1 cellular context compared by ENCODE assay signal in the genomic region with DNA sequence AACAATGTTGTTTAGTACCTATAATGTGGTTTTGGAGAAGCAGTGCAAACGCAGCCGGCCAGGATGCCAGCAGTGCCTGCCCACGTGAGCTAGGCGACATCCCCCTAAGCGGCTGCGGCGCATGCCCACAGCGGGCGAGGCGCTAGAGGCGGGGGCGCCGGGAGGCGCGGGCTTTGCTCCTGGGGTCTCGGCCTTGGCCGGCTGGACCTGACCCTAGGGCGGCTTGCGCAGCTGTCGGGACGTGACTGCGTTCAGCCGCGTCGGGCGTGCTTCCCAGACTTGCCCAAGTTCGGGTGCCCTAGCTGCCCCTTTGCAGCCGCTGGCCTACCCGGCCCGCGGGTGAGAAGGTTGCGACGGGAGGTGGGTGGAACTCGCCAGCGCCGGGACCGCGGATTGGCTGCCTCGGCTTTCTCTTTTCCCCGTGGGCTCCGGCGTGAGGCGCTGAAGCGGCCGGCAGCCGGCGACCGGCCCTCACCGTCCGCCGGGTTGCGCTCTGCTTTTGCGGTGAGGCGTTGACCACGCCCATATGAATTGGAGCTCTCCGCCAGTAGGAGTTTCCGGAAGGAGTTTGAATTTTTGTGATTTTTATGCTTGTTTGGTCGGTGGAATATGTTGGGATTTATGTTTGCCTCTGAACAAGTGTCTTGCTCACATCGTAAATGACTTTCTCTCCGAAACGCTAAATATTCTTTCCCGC.
TF ChIP-seq lines count a peak whose summit lies in the region.

A gene (plus strand): TSS at position 122 of the 697 bp plus-strand sequence. CDS start 599 bp downstream, outside the sequence.

TF ChIP-seq in WTC11, 78 proteins besides CTCF, POLR2A, EP300 and RAD21 (continued from another document and continues in another):
- TF ChIP-seq, protein P1, sequence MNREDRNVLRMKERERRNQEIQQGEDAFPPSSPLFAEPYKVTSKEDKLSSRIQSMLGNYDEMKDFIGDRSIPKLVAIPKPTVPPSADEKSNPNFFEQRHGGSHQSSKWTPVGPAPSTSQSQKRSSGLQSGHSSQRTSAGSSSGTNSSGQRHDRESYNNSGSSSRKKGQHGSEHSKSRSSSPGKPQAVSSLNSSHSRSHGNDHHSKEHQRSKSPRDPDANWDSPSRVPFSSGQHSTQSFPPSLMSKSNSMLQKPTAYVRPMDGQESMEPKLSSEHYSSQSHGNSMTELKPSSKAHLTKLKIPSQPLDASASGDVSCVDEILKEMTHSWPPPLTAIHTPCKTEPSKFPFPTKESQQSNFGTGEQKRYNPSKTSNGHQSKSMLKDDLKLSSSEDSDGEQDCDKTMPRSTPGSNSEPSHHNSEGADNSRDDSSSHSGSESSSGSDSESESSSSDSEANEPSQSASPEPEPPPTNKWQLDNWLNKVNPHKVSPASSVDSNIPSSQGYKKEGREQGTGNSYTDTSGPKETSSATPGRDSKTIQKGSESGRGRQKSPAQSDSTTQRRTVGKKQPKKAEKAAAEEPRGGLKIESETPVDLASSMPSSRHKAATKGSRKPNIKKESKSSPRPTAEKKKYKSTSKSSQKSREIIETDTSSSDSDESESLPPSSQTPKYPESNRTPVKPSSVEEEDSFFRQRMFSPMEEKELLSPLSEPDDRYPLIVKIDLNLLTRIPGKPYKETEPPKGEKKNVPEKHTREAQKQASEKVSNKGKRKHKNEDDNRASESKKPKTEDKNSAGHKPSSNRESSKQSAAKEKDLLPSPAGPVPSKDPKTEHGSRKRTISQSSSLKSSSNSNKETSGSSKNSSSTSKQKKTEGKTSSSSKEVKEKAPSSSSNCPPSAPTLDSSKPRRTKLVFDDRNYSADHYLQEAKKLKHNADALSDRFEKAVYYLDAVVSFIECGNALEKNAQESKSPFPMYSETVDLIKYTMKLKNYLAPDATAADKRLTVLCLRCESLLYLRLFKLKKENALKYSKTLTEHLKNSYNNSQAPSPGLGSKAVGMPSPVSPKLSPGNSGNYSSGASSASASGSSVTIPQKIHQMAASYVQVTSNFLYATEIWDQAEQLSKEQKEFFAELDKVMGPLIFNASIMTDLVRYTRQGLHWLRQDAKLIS (CRISPR knock-in tag; IDR thresholded peaks at IDR 0.05; ENCODE audit: borderline replicate concordance): no peak
- TF ChIP-seq ETV6 (CRISPR knock-in tag; IDR thresholded peaks at IDR 0.05) (peak; percentile 91), GTF2I (CRISPR knock-in tag; conservative IDR thresholded peaks at IDR 0.05) (no peak), CREB1 (CRISPR knock-in tag; IDR thresholded peaks at IDR 0.05) (no peak), NFYB (CRISPR knock-in tag; conservative IDR thresholded peaks at IDR 0.05; ENCODE audit: low read depth) (peak; percentile 60), IRF2 (CRISPR knock-in tag; IDR thresholded peaks at IDR 0.05; ENCODE audit: borderline replicate concordance, low read depth) (no peak), NR1H2 (CRISPR knock-in tag; IDR thresholded peaks at IDR 0.05) (no peak), ZNF219 (CRISPR knock-in tag; IDR thresholded peaks at IDR 0.05; ENCODE audit: borderline replicate concordance) (peak; percentile 69; the same call in 1 of the 2 replicates), JUN (CRISPR knock-in tag; IDR thresholded peaks at IDR 0.05) (peak; percentile 43; the same call in 1 of the 2 replicates), GRHL2 (CRISPR knock-in tag; IDR thresholded peaks at IDR 0.05; ENCODE audit: insufficient replicate concordance, severe bottlenecking) (no peak), FOXP1 (CRISPR knock-in tag; IDR thresholded peaks at IDR 0.05; ENCODE audit: borderline replicate concordance) (peak; percentile 90), ZNF396 (CRISPR knock-in tag; IDR thresholded peaks at IDR 0.05; ENCODE audit: borderline replicate concordance) (no peak), SOX15 (CRISPR knock-in tag; IDR thresholded peaks at IDR 0.05) (no peak), ZNF416 (CRISPR knock-in tag; IDR thresholded peaks at IDR 0.05) (peak; percentile 67; the same call in 1 of the 2 replicates), MYBL2 (CRISPR knock-in tag; IDR thresholded peaks at IDR 0.05) (peak; percentile 83; the same call in 1 of the 2 replicates), FOXK1 (CRISPR knock-in tag; IDR thresholded peaks at IDR 0.05) (peak; percentile 73), MXD4 (CRISPR knock-in tag; IDR thresholded peaks at IDR 0.05; ENCODE audit: borderline replicate concordance) (no peak), CBFB (CRISPR knock-in tag; IDR thresholded peaks at IDR 0.05; ENCODE audit: low read depth) (no peak), CREM (CRISPR knock-in tag; IDR thresholded peaks at IDR 0.05) (peak; percentile 62; the same call in 1 of the 2 replicates)
- TF ChIP-seq, protein P2, sequence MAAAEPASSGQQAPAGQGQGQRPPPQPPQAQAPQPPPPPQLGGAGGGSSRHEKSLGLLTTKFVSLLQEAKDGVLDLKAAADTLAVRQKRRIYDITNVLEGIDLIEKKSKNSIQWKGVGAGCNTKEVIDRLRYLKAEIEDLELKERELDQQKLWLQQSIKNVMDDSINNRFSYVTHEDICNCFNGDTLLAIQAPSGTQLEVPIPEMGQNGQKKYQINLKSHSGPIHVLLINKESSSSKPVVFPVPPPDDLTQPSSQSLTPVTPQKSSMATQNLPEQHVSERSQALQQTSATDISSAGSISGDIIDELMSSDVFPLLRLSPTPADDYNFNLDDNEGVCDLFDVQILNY (CRISPR knock-in tag; IDR thresholded peaks at IDR 0.05): peak; percentile 57; the same call in 1 of the 2 replicates
- TF ChIP-seq, protein P3, sequence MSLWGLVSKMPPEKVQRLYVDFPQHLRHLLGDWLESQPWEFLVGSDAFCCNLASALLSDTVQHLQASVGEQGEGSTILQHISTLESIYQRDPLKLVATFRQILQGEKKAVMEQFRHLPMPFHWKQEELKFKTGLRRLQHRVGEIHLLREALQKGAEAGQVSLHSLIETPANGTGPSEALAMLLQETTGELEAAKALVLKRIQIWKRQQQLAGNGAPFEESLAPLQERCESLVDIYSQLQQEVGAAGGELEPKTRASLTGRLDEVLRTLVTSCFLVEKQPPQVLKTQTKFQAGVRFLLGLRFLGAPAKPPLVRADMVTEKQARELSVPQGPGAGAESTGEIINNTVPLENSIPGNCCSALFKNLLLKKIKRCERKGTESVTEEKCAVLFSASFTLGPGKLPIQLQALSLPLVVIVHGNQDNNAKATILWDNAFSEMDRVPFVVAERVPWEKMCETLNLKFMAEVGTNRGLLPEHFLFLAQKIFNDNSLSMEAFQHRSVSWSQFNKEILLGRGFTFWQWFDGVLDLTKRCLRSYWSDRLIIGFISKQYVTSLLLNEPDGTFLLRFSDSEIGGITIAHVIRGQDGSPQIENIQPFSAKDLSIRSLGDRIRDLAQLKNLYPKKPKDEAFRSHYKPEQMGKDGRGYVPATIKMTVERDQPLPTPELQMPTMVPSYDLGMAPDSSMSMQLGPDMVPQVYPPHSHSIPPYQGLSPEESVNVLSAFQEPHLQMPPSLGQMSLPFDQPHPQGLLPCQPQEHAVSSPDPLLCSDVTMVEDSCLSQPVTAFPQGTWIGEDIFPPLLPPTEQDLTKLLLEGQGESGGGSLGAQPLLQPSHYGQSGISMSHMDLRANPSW (CRISPR knock-in tag; conservative IDR thresholded peaks at IDR 0.05; ENCODE audit: low read depth): no peak
- TF ChIP-seq, protein P4, sequence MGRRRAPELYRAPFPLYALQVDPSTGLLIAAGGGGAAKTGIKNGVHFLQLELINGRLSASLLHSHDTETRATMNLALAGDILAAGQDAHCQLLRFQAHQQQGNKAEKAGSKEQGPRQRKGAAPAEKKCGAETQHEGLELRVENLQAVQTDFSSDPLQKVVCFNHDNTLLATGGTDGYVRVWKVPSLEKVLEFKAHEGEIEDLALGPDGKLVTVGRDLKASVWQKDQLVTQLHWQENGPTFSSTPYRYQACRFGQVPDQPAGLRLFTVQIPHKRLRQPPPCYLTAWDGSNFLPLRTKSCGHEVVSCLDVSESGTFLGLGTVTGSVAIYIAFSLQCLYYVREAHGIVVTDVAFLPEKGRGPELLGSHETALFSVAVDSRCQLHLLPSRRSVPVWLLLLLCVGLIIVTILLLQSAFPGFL (CRISPR knock-in tag; IDR thresholded peaks at IDR 0.05; ENCODE audit: borderline replicate concordance): no peak
- TF ChIP-seq, protein P5, sequence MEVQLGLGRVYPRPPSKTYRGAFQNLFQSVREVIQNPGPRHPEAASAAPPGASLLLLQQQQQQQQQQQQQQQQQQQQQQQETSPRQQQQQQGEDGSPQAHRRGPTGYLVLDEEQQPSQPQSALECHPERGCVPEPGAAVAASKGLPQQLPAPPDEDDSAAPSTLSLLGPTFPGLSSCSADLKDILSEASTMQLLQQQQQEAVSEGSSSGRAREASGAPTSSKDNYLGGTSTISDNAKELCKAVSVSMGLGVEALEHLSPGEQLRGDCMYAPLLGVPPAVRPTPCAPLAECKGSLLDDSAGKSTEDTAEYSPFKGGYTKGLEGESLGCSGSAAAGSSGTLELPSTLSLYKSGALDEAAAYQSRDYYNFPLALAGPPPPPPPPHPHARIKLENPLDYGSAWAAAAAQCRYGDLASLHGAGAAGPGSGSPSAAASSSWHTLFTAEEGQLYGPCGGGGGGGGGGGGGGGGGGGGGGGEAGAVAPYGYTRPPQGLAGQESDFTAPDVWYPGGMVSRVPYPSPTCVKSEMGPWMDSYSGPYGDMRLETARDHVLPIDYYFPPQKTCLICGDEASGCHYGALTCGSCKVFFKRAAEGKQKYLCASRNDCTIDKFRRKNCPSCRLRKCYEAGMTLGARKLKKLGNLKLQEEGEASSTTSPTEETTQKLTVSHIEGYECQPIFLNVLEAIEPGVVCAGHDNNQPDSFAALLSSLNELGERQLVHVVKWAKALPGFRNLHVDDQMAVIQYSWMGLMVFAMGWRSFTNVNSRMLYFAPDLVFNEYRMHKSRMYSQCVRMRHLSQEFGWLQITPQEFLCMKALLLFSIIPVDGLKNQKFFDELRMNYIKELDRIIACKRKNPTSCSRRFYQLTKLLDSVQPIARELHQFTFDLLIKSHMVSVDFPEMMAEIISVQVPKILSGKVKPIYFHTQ (CRISPR knock-in tag; IDR thresholded peaks at IDR 0.05): no peak
- TF ChIP-seq, protein P6, sequence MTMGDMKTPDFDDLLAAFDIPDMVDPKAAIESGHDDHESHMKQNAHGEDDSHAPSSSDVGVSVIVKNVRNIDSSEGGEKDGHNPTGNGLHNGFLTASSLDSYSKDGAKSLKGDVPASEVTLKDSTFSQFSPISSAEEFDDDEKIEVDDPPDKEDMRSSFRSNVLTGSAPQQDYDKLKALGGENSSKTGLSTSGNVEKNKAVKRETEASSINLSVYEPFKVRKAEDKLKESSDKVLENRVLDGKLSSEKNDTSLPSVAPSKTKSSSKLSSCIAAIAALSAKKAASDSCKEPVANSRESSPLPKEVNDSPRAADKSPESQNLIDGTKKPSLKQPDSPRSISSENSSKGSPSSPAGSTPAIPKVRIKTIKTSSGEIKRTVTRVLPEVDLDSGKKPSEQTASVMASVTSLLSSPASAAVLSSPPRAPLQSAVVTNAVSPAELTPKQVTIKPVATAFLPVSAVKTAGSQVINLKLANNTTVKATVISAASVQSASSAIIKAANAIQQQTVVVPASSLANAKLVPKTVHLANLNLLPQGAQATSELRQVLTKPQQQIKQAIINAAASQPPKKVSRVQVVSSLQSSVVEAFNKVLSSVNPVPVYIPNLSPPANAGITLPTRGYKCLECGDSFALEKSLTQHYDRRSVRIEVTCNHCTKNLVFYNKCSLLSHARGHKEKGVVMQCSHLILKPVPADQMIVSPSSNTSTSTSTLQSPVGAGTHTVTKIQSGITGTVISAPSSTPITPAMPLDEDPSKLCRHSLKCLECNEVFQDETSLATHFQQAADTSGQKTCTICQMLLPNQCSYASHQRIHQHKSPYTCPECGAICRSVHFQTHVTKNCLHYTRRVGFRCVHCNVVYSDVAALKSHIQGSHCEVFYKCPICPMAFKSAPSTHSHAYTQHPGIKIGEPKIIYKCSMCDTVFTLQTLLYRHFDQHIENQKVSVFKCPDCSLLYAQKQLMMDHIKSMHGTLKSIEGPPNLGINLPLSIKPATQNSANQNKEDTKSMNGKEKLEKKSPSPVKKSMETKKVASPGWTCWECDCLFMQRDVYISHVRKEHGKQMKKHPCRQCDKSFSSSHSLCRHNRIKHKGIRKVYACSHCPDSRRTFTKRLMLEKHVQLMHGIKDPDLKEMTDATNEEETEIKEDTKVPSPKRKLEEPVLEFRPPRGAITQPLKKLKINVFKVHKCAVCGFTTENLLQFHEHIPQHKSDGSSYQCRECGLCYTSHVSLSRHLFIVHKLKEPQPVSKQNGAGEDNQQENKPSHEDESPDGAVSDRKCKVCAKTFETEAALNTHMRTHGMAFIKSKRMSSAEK (CRISPR knock-in tag; IDR thresholded peaks at IDR 0.05; ENCODE audit: borderline replicate concordance): no peak
- TF ChIP-seq, protein P7, sequence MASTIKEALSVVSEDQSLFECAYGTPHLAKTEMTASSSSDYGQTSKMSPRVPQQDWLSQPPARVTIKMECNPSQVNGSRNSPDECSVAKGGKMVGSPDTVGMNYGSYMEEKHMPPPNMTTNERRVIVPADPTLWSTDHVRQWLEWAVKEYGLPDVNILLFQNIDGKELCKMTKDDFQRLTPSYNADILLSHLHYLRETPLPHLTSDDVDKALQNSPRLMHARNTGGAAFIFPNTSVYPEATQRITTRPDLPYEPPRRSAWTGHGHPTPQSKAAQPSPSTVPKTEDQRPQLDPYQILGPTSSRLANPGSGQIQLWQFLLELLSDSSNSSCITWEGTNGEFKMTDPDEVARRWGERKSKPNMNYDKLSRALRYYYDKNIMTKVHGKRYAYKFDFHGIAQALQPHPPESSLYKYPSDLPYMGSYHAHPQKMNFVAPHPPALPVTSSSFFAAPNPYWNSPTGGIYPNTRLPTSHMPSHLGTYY (CRISPR knock-in tag; IDR thresholded peaks at IDR 0.05): no peak
- TF ChIP-seq, protein P8, sequence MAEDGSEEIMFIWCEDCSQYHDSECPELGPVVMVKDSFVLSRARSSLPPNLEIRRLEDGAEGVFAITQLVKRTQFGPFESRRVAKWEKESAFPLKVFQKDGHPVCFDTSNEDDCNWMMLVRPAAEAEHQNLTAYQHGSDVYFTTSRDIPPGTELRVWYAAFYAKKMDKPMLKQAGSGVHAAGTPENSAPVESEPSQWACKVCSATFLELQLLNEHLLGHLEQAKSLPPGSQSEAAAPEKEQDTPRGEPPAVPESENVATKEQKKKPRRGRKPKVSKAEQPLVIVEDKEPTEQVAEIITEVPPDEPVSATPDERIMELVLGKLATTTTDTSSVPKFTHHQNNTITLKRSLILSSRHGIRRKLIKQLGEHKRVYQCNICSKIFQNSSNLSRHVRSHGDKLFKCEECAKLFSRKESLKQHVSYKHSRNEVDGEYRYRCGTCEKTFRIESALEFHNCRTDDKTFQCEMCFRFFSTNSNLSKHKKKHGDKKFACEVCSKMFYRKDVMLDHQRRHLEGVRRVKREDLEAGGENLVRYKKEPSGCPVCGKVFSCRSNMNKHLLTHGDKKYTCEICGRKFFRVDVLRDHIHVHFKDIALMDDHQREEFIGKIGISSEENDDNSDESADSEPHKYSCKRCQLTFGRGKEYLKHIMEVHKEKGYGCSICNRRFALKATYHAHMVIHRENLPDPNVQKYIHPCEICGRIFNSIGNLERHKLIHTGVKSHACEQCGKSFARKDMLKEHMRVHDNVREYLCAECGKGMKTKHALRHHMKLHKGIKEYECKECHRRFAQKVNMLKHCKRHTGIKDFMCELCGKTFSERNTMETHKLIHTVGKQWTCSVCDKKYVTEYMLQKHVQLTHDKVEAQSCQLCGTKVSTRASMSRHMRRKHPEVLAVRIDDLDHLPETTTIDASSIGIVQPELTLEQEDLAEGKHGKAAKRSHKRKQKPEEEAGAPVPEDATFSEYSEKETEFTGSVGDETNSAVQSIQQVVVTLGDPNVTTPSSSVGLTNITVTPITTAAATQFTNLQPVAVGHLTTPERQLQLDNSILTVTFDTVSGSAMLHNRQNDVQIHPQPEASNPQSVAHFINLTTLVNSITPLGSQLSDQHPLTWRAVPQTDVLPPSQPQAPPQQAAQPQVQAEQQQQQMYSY (CRISPR knock-in tag; IDR thresholded peaks at IDR 0.05): no peak
- TF ChIP-seq, protein P9, sequence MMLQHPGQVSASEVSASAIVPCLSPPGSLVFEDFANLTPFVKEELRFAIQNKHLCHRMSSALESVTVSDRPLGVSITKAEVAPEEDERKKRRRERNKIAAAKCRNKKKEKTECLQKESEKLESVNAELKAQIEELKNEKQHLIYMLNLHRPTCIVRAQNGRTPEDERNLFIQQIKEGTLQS (CRISPR knock-in tag; conservative IDR thresholded peaks at IDR 0.05): no peak
